Comparison of ENCODE assay signal across 11 cellular contexts in genomic region chrX:16883487-16883804, GRCh38. TPM values are rescaled to one million over a fixed set of nuclear protein-coding genes. Genes with fewer than 3 reads are reported as not detected.
DNase-seq lines count a peak whose midpoint lies in the region; ATAC-seq and TF ChIP-seq lines count a peak whose summit lies in the region.
"Had no signal": no experiment of that assay in that cellular context is flagged by ENCODE, and none has a peak within 500 bp of the region (broad histone marks: within the 10 kb centered on the region; RNA-seq: fewer than 3 reads in every experiment).

No MANE protein-coding gene starts in this region.

- no peaks in the 10 kb centered on the region for H3K36me3 Mint-ChIP-seq in activated CD4-positive, alpha-beta T cell treated with anti-CD3 and anti-CD28 coated beads, Interleukin-2, amount 10 ng/mL, durations not matched to agents 24 days and 14 days (ENCODE audit: low read depth)
- H3K36me3 Mint-ChIP-seq in activated CD4-positive, alpha-beta T cell treated with anti-CD3 and anti-CD28 coated beads for 36 hours (ENCODE audit: low read depth): no peaks in the 10 kb centered on the region
- H3K36me3 Mint-ChIP-seq: activated naive CD4-positive, alpha-beta T cell treated with anti-CD3 and anti-CD28 coated beads, Interleukin-2, amount 50 U/mL, for 72 hours had no signal

- intact Hi-C loops in activated CD4-positive, alpha-beta T cell treated with anti-CD3 and anti-CD28 coated beads, Interleukin-2, amount 10 ng/mL, durations not matched to agents 24 days and 14 days (cut with micrococcal nuclease): loop anchor here (1.0 kb wide), 2 partner anchors 13 to 163 kb away; partner anchors contain the start of gene RBBP7
- intact Hi-C loops in activated CD4-positive, alpha-beta T cell treated with anti-CD3 and anti-CD28 coated beads for 36 hours (cut with DNase I, micrococcal nuclease): loop anchor here (1.0 to 2.0 kb wide), 3 partner anchors 13 to 163 kb away; partner anchors contain the start of genes RBBP7 (in 1 of the 2) and REPS2 (in 1 of the 2)

- peak overlapping the region; percentile 74 for H3K4me3 Mint-ChIP-seq in activated CD4-positive, alpha-beta T cell treated with anti-CD3 and anti-CD28 coated beads, Interleukin-2, amount 10 ng/mL, durations not matched to agents 24 days and 14 days
- H3K4me3 Mint-ChIP-seq in activated CD4-positive, alpha-beta T cell treated with anti-CD3 and anti-CD28 coated beads for 36 hours: no peak overlapping the region

- H3K27ac ChIP-seq in WERI-Rb-1 (no peak overlapping the region; the same call in 1 of the 2 replicates), thoracic aorta (no peak overlapping the region)

- DNase-seq in activated CD4-positive, alpha-beta T cell treated with anti-CD3 and anti-CD28 coated beads, Interleukin-2, amount 10 ng/mL, durations not matched to agents 24 days and 14 days: no peak
- no peak for DNase-seq in activated CD4-positive, alpha-beta T cell treated with anti-CD3 and anti-CD28 coated beads for 36 hours
- DNase-seq in WERI-Rb-1 (no peak), thoracic aorta (ENCODE audit: low spot score) (no peak), NCI-H446 treated with DMSO at 0.1 percent for 48 hours (lab: John Stamatoyannopoulos, UW) (no peak), NCI-H187 treated with DMSO at 0.1 percent for 48 hours (lab: John Stamatoyannopoulos, UW) (no peak), NK-92 (lab: John Stamatoyannopoulos, UW; ENCODE audit: unreplicated experiment) (no peak)
- DNase-seq: kidney had no signal

- CTCF ChIA-PET in activated CD4-positive, alpha-beta T cell treated with anti-CD3 and anti-CD28 coated beads for 36 hours (lab: Charles Lee): interaction anchor here (0.5 to 4.4 kb wide), 15 partner anchors 9 to 807 kb away, joined by 3 to 38 read pairs (median 4); partner anchors contain the start of gene REPS2

- H3K4me3 ChIP-seq in WERI-Rb-1 (ENCODE audit: low read depth, low read length): peak overlapping the region; percentile 70
- peak overlapping the region; percentile 63; the same call in 1 of the 2 replicates for H3K4me3 ChIP-seq in iPS-18c (ENCODE audit: insufficient read depth, low read depth, low read length)
- H3K4me3 ChIP-seq in thoracic aorta: peak overlapping the region; percentile 78

- POLR2A ChIA-PET in activated CD4-positive, alpha-beta T cell treated with anti-CD3 and anti-CD28 coated beads for 36 hours (lab: Charles Lee): interaction anchor here (0.6 to 1.1 kb wide), 3 partner anchors 10 to 15 kb away, joined by 3 to 4 read pairs (median 3); no protein-coding TSS in a partner anchor

- ATAC-seq in activated CD4-positive, alpha-beta T cell treated with anti-CD3 and anti-CD28 coated beads for 36 hours: no peak
- no peak for ATAC-seq in thoracic aorta (ENCODE audit: insufficient number of reproducible peaks, low FRiP score, low read depth)

- peaks cover 4% of the 10 kb centered on the region for H3K4me1 Mint-ChIP-seq in activated CD4-positive, alpha-beta T cell treated with anti-CD3 and anti-CD28 coated beads, Interleukin-2, amount 10 ng/mL, durations not matched to agents 24 days and 14 days
- H3K4me1 Mint-ChIP-seq in activated CD4-positive, alpha-beta T cell treated with anti-CD3 and anti-CD28 coated beads for 36 hours: peaks cover 3% of the 10 kb centered on the region

- peaks cover 12% of the 10 kb centered on the region for H3K27me3 Mint-ChIP-seq in activated CD4-positive, alpha-beta T cell treated with anti-CD3 and anti-CD28 coated beads, Interleukin-2, amount 10 ng/mL, durations not matched to agents 24 days and 14 days
- no peaks in the 10 kb centered on the region for H3K27me3 Mint-ChIP-seq in activated CD4-positive, alpha-beta T cell treated with anti-CD3 and anti-CD28 coated beads for 36 hours

- TF ChIP-seq CTCF in WERI-Rb-1 (IDR thresholded peaks at IDR 0.05; ENCODE audit: low read depth, low read length) (no peak), thoracic aorta (IDR thresholded peaks at IDR 0.05) (no peak)

- H3K9me3 ChIP-seq in WERI-Rb-1 (ENCODE audit: severe bottlenecking) (no peaks in the 10 kb centered on the region), iPS-18c (ENCODE audit: control insufficient read depth, insufficient read depth, low read length) (no peaks in the 10 kb centered on the region), thoracic aorta (no peaks in the 10 kb centered on the region)
- H3K9me3 ChIP-seq: testis had no signal

- H3K36me3 ChIP-seq in WERI-Rb-1 (no peaks in the 10 kb centered on the region), thoracic aorta (no peaks in the 10 kb centered on the region)

- no peaks in the 10 kb centered on the region for H3K9me3 Mint-ChIP-seq in activated CD4-positive, alpha-beta T cell treated with anti-CD3 and anti-CD28 coated beads, Interleukin-2, amount 10 ng/mL, durations not matched to agents 24 days and 14 days
- H3K9me3 Mint-ChIP-seq in activated CD4-positive, alpha-beta T cell treated with anti-CD3 and anti-CD28 coated beads for 36 hours (ENCODE audit: low read depth): no peaks in the 10 kb centered on the region
- H3K9me3 Mint-ChIP-seq: activated naive CD4-positive, alpha-beta T cell treated with anti-CD3 and anti-CD28 coated beads, Interleukin-2, amount 50 U/mL, for 72 hours had no signal

- no peaks in the 10 kb centered on the region for H3K27me3 ChIP-seq in WERI-Rb-1 (ENCODE audit: insufficient read depth, low read depth, severe bottlenecking)
- H3K27me3 ChIP-seq in thoracic aorta (replicated peaks; ENCODE audit: insufficient read depth): no peaks in the 10 kb centered on the region
- H3K27me3 ChIP-seq: testis had no signal

- H3K4me1 ChIP-seq in thoracic aorta (ENCODE audit: control insufficient read depth in 1 of 2, low read depth in 2 of 2): no peaks in the 10 kb centered on the region
- H3K4me1 ChIP-seq: testis had no signal

- H3K27ac Mint-ChIP-seq in activated CD4-positive, alpha-beta T cell treated with anti-CD3 and anti-CD28 coated beads, Interleukin-2, amount 10 ng/mL, durations not matched to agents 24 days and 14 days: no peak overlapping the region
- no peak overlapping the region for H3K27ac Mint-ChIP-seq in activated CD4-positive, alpha-beta T cell treated with anti-CD3 and anti-CD28 coated beads for 36 hours

RNA-seq across cellular contexts. Expression of gene RBBP7, which starts 13.3 kb away (rescaled TPM):
- 136 and 137 TPM in 2 replicates for total RNA-seq in activated CD4-positive, alpha-beta T cell treated with anti-CD3 and anti-CD28 coated beads, Interleukin-2, amount 10 ng/mL, durations not matched to agents 24 days and 14 days
- 100 to 1,000 TPM; 198 to 238 TPM for total RNA-seq in activated CD4-positive, alpha-beta T cell treated with anti-CD3 and anti-CD28 coated beads for 36 hours
- 10 to 100 TPM; 71.2 to 92.4 TPM for total RNA-seq in thoracic aorta
